26 cellular contexts compared by ENCODE assay signal in genomic region chr15:61474796-61475195, GRCh38.
DNase-seq lines count a peak whose midpoint lies in the region; ATAC-seq and TF ChIP-seq lines count a peak whose summit lies in the region.
"Had no signal": no experiment of that assay in that cellular context is flagged by ENCODE, and none has a peak within 500 bp of the region (broad histone marks: within the 10 kb centered on the region; RNA-seq: fewer than 3 reads in every experiment).

No MANE protein-coding gene starts in this region.

- H3K36me3 ChIP-seq in SK-N-SH (replicated peaks in 1 of 2; ENCODE audit: control insufficient read depth in 1 of 2, insufficient read depth in 2 of 2, low read length in 1 of 2), result no peaks in the 10 kb centered on the region

- WGBS in SK-N-SH (ENCODE audit: low lambda C conversion rate), result 40% methylated on average over 1 of the region's 1 CpG

- H3K9me3 ChIP-seq in SK-N-SH, result no peaks in the 10 kb centered on the region

- no peaks in the 10 kb centered on the region for H3K4me1 ChIP-seq in SK-N-SH (ENCODE audit: control insufficient read depth in 1 of 2, insufficient read depth in 2 of 2, low read depth in 1 of 2, low read length in 1 of 2)

- no peak for TF ChIP-seq EP300 in SK-N-SH (IDR thresholded peaks at IDR 0.05; ENCODE audit: borderline replicate concordance in 1 of 2, low read depth in 1 of 2, low read length in 1 of 2)

- no peak for TF ChIP-seq CTCF in SK-N-SH (IDR thresholded peaks at IDR 0.05)

- TF ChIP-seq RAD21 in SK-N-SH (IDR thresholded peaks at IDR 0.05; ENCODE audit: low read length), result no peak

- no peaks in the 10 kb centered on the region for H3K27me3 ChIP-seq in SK-N-SH (ENCODE audit: insufficient read depth)

- no peaks in the 10 kb centered on the region for H3K9me2 ChIP-seq in SK-N-SH

- no peak overlapping the region for H3K9ac ChIP-seq in SK-N-SH
- H3K9ac ChIP-seq: KMS-11 had no signal

- no peaks in the 10 kb centered on the region for H3K79me2 ChIP-seq in SK-N-SH (ENCODE audit: insufficient read depth)

- CTCF ChIA-PET in SK-N-SH (lab: Yijun Ruan, JAX), result interaction anchor here (0.6 to 1.7 kb wide), 2 partner anchors 359 to 1131 kb away, joined by 3 to 5 read pairs; no protein-coding TSS in a partner anchor

- H3F3A ChIP-seq in SK-N-SH (replicated peaks; ENCODE audit: insufficient read depth), result no peaks in the 10 kb centered on the region

- H4K20me1 ChIP-seq in SK-N-SH (ENCODE audit: insufficient read depth), result no peaks in the 10 kb centered on the region

- no peak overlapping the region for H3K4me2 ChIP-seq in SK-N-SH
- H3K4me2 ChIP-seq: KMS-11 had no signal

- DNase-seq in SK-N-SH, result no peak
- DNase-seq in astrocyte of the hippocampus (ENCODE audit: low read depth, low spot score), result peak; percentile 15
- peak; percentile 43 for DNase-seq in kidney tubule cell (ENCODE audit: low spot score)
- DNase-seq in cerebellum (ENCODE audit: low spot score), result no peak
- DNase-seq in LoVo (ENCODE audit: low spot score), result no peak
- DNase-seq in NOMO-1 (lab: John Stamatoyannopoulos, UW; ENCODE audit: unreplicated experiment in 2 of 2), result no peak
- DNase-seq: ACHN; AML-193; CD8-positive, alpha-beta memory T cell; DMS53; H7; HFFc6; IMR-90; NCI-H1105; NCI-H146; NCI-H2029; NCI-H345; NCI-H524; NCI-H774; SW 1271 had no signal

- no peak overlapping the region; the same call in 1 of the 2 replicates for H2AFZ ChIP-seq in SK-N-SH (ENCODE audit: low read depth)

- no peak overlapping the region for H3K27ac ChIP-seq in SK-N-SH (ENCODE audit: low read depth in 2 of 2, low read length in 1 of 2)
- H3K27ac ChIP-seq: 22Rv1, C4-2B, KMS-11 had no signal

- POLR2A ChIA-PET in SK-N-SH (lab: Yijun Ruan, JAX), result no interaction called here

- no peak overlapping the region for H3K4me3 ChIP-seq in SK-N-SH (ENCODE audit: low read depth in 2 of 2, low read length in 1 of 2)

- ATAC-seq in SK-N-SH treated with all-trans-retinoic acid at 6 μM for 48 hours (peak; percentile 35; the same call in 1 of the 3 replicates), HG02763 (IDR thresholded peaks at IDR 0.05; ENCODE audit: unreplicated experiment) (no peak)
- ATAC-seq: Right ventricle myocardium inferior had no signal

TF ChIP-seq in SK-N-SH treated with all-trans-retinoic acid at 6 μM for 48 hours, 23 proteins besides CTCF, POLR2A, EP300 and RAD21:
- TF ChIP-seq ZC3H10 (CRISPR knock-in tag; IDR thresholded peaks at IDR 0.05) (no peak), CSDC2 (CRISPR knock-in tag; IDR thresholded peaks at IDR 0.05) (no peak), PPARA (CRISPR knock-in tag; IDR thresholded peaks at IDR 0.05; ENCODE audit: borderline replicate concordance) (no peak), CREB5 (CRISPR knock-in tag; IDR thresholded peaks at IDR 0.05; ENCODE audit: low read depth) (no peak), POU6F1 (CRISPR knock-in tag; IDR thresholded peaks at IDR 0.05; ENCODE audit: borderline replicate concordance, low read depth) (no peak), ESRRG (CRISPR knock-in tag; IDR thresholded peaks at IDR 0.05) (no peak)

TF ChIP-seq in SK-N-SH, 30 proteins besides CTCF, POLR2A, EP300 and RAD21:
- TF ChIP-seq SMC3 (IDR thresholded peaks at IDR 0.05; ENCODE audit: low read depth, low read length) (no peak), TCF12 (IDR thresholded peaks at IDR 0.05) (no peak), SIN3A (IDR thresholded peaks at IDR 0.05; ENCODE audit: borderline replicate concordance, low read depth, low read length) (no peak), USF1 (IDR thresholded peaks at IDR 0.05; ENCODE audit: borderline replicate concordance, low read depth) (no peak), PBX3 (IDR thresholded peaks at IDR 0.05) (no peak), TAF1 (IDR thresholded peaks at IDR 0.05; ENCODE audit: borderline replicate concordance, low read depth, low read length) (no peak), NFIC (IDR thresholded peaks at IDR 0.05; ENCODE audit: borderline replicate concordance) (no peak), TEAD4 (IDR thresholded peaks at IDR 0.05; ENCODE audit: borderline replicate concordance, insufficient read depth) (no peak), ZBTB33 (IDR thresholded peaks at IDR 0.05; ENCODE audit: borderline replicate concordance, low read depth) (no peak), YY1 (IDR thresholded peaks at IDR 0.05; ENCODE audit: low read depth) (no peak), RXRA (IDR thresholded peaks at IDR 0.05; ENCODE audit: borderline replicate concordance, low read depth) (no peak), EZH2phosphoT487 (IDR thresholded peaks at IDR 0.05; ENCODE audit: borderline replicate concordance, low read depth) (no peak), FOXM1 (IDR thresholded peaks at IDR 0.05; ENCODE audit: low read depth) (no peak), ELF1 (IDR thresholded peaks at IDR 0.05) (no peak), IRF3 (IDR thresholded peaks at IDR 0.05; ENCODE audit: low read depth, low read length) (no peak), GABPA (IDR thresholded peaks at IDR 0.05; ENCODE audit: low read depth) (no peak), RFX5 (IDR thresholded peaks at IDR 0.05; ENCODE audit: low read length) (no peak), MEF2A (IDR thresholded peaks at IDR 0.05; ENCODE audit: borderline replicate concordance, low read depth) (no peak), REST (IDR thresholded peaks at IDR 0.05; ENCODE audit: low read depth, low read length) (no peak)

Comparison
In these comparisons a context has a peak if more than half of its experiments do, and no peak if none do; other contexts are left out.
1. DNase-seq: peak in astrocyte of the hippocampus (single experiment) and kidney tubule cell (single experiment); none in SK-N-SH (single experiment), cerebellum (single experiment), LoVo (single experiment) and NOMO-1 (0 of 2).